Comparison of ENCODE assay signal across 18 cellular contexts in genomic region chr17:21208352-21208751, GRCh38. TPM values are rescaled to one million over a fixed set of nuclear protein-coding genes. Genes with fewer than 3 reads are reported as not detected.
DNase-seq lines count a peak whose midpoint lies in the region; ATAC-seq, FAIRE-seq and TF ChIP-seq lines count a peak whose summit lies in the region.
"Had no signal": no experiment of that assay in that cellular context is flagged by ENCODE, and none has a peak within 500 bp of the region (broad histone marks: within the 10 kb centered on the region; RNA-seq: fewer than 3 reads in every experiment).

No MANE protein-coding gene starts in this region.

- peaks cover 88 to 91% of the 10 kb centered on the region in 2 donors for H3K4me1 ChIP-seq in gastrocnemius medialis
- peaks cover 17 to 32% of the 10 kb centered on the region in 2 donors for H3K4me1 ChIP-seq in kidney (ENCODE audit: control insufficient read depth in 1 of 2, insufficient read depth in 1 of 2, low read depth in 1 of 2, low read length in 2 of 2)

- no peaks in the 10 kb centered on the region for H3K9me3 Mint-ChIP-seq in WTC11
- no peaks in the 10 kb centered on the region for H3K9me3 Mint-ChIP-seq in naive thymus-derived CD8-positive, alpha-beta T cell
- H3K9me3 Mint-ChIP-seq: CD4-positive, alpha-beta memory T cell; H9 had no signal

- DNase-seq in CD1c-positive myeloid dendritic cell (ENCODE audit: extremely low spot score) (peak; percentile 23), WTC11 (ENCODE audit: low spot score) (no peak), gastrocnemius medialis (peak in 1 of 2 donors; percentile 70), kidney (no peak), NCI-H2081 treated with DMSO at 0.1 percent for 48 hours (lab: John Stamatoyannopoulos, UW) (no peak)
- DNase-seq in naive thymus-derived CD8-positive, alpha-beta T cell, result no peak
- DNase-seq: Calu3; CD4-positive, alpha-beta memory T cell; DMS79; H9; IMR-90; Karpas-422; NCI-H187; NCI-H446; NCI-H748 treated with DMSO at 0.1 percent for 48 hours; OCI-M1; SJCRH30 had no signal

- FAIRE-seq in kidney (lab: Jason Lieb, UNC), result no peak

- no peak for ATAC-seq in WTC11
- ATAC-seq in gastrocnemius medialis, result peak in 1 of 2 donors; percentile 5
- ATAC-seq in naive thymus-derived CD8-positive, alpha-beta T cell, result no peak

- H3K27ac Mint-ChIP-seq in WTC11, result 0 out of 2 replicates have a peak overlapping the region, but pooled peaks have one; percentile 49
- no peak overlapping the region for H3K27ac Mint-ChIP-seq in naive thymus-derived CD8-positive, alpha-beta T cell

- H3K4me3 Mint-ChIP-seq in WTC11, result no peak overlapping the region
- H3K4me3 Mint-ChIP-seq in naive thymus-derived CD8-positive, alpha-beta T cell, result no peak overlapping the region
- H3K4me3 Mint-ChIP-seq: CD4-positive, alpha-beta memory T cell; H9 had no signal

- no peak for TF ChIP-seq POLR2A in gastrocnemius medialis (IDR thresholded peaks at IDR 0.05)

- CTCF ChIA-PET in WTC11 (lab: Charles Lee), result no interaction called here

- H3K36me3 Mint-ChIP-seq in WTC11, result peaks cover 18% of the 10 kb centered on the region
- peaks cover 0 to 26% (median 0%) of the 10 kb centered on the region in 3 donors for H3K36me3 Mint-ChIP-seq in naive thymus-derived CD8-positive, alpha-beta T cell

- H3K36me3 ChIP-seq in gastrocnemius medialis (peaks cover 0 to 3% of the 10 kb centered on the region in 2 donors), kidney (ENCODE audit: control insufficient read depth in 1 of 2, insufficient read depth in 2 of 2, low read length in 2 of 2) (no peaks in the 10 kb centered on the region)

- in situ Hi-C loops in gastrocnemius medialis (cut with MboI; ENCODE audit: low sequenced_read_pairs in 4 of 4), result no loop called here

- H3K27me3 ChIP-seq in gastrocnemius medialis, result no peaks in the 10 kb centered on the region
- H3K27me3 ChIP-seq: SJCRH30 had no signal

- H3K9me3 ChIP-seq in gastrocnemius medialis, result no peaks in the 10 kb centered on the region
- no peaks in the 10 kb centered on the region for H3K9me3 ChIP-seq in kidney (ENCODE audit: control insufficient read depth in 1 of 2, low read length in 2 of 2)
- H3K9me3 ChIP-seq: SJCRH30 had no signal

- POLR2A ChIA-PET in WTC11 (lab: Charles Lee), result no interaction called here
- POLR2A ChIA-PET in naive thymus-derived CD8-positive, alpha-beta T cell (lab: Charles Lee), result no interaction called here

- TF ChIP-seq CTCF in 22Rv1 (IDR thresholded peaks at IDR 0.05) (no peak), WTC11 (IDR thresholded peaks at IDR 0.05) (no peak), gastrocnemius medialis (IDR thresholded peaks at IDR 0.05 in 4 of 5, conservative IDR thresholded peaks at IDR 0.05 in 1 of 5) (no peak), kidney (IDR thresholded peaks at IDR 0.05; ENCODE audit: borderline replicate concordance, extremely low read depth, insufficient read depth) (no peak)

- intact Hi-C loops in gastrocnemius medialis (cut with DNase I; ENCODE audit: low total_unique reads) (loop anchor here (2.0 kb wide), 1 partner anchor 70 kb away; no protein-coding TSS in a partner anchor), kidney (cut with DNase I) (no loop called here)

- no peak overlapping the region for H3K9ac ChIP-seq in kidney (ENCODE audit: low read length in 2 of 2)

- H3K4me1 Mint-ChIP-seq in WTC11, result peaks cover 35% of the 10 kb centered on the region
- H3K4me1 Mint-ChIP-seq in naive thymus-derived CD8-positive, alpha-beta T cell, result peaks cover 16 to 73% (median 56%) of the 10 kb centered on the region in 4 donors

- H3K27me3 Mint-ChIP-seq in WTC11 (ENCODE audit: low read depth), result no peaks in the 10 kb centered on the region
- no peaks in the 10 kb centered on the region for H3K27me3 Mint-ChIP-seq in naive thymus-derived CD8-positive, alpha-beta T cell
- H3K27me3 Mint-ChIP-seq: CD4-positive, alpha-beta memory T cell had no signal

- 0 out of 2 replicates have a peak overlapping the region, but pooled peaks have one; percentile 7 for H3K27ac ChIP-seq in 22Rv1
- H3K27ac ChIP-seq in gastrocnemius medialis, result peak overlapping the region; percentile 92 to 98 (median 96)
- no peak overlapping the region for H3K27ac ChIP-seq in kidney (ENCODE audit: low read depth in 2 of 2, low read length in 2 of 2)
- H3K27ac ChIP-seq: SJCRH30 had no signal

- H3K4me3 ChIP-seq in gastrocnemius medialis, result no peak overlapping the region
- no peak overlapping the region for H3K4me3 ChIP-seq in kidney (ENCODE audit: low read length in 2 of 2)
- H3K4me3 ChIP-seq: SJCRH30 had no signal

TF ChIP-seq in WTC11, 78 proteins besides CTCF, POLR2A, EP300 and RAD21:
- TF ChIP-seq NR3C1 (CRISPR knock-in tag; conservative IDR thresholded peaks at IDR 0.05; ENCODE audit: low read depth), result no peak
- TF ChIP-seq, protein P1, sequence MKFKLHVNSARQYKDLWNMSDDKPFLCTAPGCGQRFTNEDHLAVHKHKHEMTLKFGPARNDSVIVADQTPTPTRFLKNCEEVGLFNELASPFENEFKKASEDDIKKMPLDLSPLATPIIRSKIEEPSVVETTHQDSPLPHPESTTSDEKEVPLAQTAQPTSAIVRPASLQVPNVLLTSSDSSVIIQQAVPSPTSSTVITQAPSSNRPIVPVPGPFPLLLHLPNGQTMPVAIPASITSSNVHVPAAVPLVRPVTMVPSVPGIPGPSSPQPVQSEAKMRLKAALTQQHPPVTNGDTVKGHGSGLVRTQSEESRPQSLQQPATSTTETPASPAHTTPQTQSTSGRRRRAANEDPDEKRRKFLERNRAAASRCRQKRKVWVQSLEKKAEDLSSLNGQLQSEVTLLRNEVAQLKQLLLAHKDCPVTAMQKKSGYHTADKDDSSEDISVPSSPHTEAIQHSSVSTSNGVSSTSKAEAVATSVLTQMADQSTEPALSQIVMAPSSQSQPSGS (CRISPR knock-in tag; IDR thresholded peaks at IDR 0.05; ENCODE audit: borderline replicate concordance, low read depth), result no peak
- no peak for TF ChIP-seq TEAD1 (CRISPR knock-in tag; IDR thresholded peaks at IDR 0.05)
- TF ChIP-seq FOXP1 (CRISPR knock-in tag; IDR thresholded peaks at IDR 0.05; ENCODE audit: borderline replicate concordance), result no peak
- TF ChIP-seq, protein P2, sequence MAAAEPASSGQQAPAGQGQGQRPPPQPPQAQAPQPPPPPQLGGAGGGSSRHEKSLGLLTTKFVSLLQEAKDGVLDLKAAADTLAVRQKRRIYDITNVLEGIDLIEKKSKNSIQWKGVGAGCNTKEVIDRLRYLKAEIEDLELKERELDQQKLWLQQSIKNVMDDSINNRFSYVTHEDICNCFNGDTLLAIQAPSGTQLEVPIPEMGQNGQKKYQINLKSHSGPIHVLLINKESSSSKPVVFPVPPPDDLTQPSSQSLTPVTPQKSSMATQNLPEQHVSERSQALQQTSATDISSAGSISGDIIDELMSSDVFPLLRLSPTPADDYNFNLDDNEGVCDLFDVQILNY (CRISPR knock-in tag; IDR thresholded peaks at IDR 0.05), result no peak
- TF ChIP-seq, protein P3, sequence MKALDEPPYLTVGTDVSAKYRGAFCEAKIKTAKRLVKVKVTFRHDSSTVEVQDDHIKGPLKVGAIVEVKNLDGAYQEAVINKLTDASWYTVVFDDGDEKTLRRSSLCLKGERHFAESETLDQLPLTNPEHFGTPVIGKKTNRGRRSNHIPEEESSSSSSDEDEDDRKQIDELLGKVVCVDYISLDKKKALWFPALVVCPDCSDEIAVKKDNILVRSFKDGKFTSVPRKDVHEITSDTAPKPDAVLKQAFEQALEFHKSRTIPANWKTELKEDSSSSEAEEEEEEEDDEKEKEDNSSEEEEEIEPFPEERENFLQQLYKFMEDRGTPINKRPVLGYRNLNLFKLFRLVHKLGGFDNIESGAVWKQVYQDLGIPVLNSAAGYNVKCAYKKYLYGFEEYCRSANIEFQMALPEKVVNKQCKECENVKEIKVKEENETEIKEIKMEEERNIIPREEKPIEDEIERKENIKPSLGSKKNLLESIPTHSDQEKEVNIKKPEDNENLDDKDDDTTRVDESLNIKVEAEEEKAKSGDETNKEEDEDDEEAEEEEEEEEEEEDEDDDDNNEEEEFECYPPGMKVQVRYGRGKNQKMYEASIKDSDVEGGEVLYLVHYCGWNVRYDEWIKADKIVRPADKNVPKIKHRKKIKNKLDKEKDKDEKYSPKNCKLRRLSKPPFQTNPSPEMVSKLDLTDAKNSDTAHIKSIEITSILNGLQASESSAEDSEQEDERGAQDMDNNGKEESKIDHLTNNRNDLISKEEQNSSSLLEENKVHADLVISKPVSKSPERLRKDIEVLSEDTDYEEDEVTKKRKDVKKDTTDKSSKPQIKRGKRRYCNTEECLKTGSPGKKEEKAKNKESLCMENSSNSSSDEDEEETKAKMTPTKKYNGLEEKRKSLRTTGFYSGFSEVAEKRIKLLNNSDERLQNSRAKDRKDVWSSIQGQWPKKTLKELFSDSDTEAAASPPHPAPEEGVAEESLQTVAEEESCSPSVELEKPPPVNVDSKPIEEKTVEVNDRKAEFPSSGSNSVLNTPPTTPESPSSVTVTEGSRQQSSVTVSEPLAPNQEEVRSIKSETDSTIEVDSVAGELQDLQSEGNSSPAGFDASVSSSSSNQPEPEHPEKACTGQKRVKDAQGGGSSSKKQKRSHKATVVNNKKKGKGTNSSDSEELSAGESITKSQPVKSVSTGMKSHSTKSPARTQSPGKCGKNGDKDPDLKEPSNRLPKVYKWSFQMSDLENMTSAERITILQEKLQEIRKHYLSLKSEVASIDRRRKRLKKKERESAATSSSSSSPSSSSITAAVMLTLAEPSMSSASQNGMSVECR (CRISPR knock-in tag; IDR thresholded peaks at IDR 0.05; ENCODE audit: borderline replicate concordance), result no peak

RNA-seq across cellular contexts. Expression of gene TMEM11, which starts 5.6 kb away (rescaled TPM):
- total RNA-seq in WTC11 (2021) (32.9 to 37.0 TPM (median 33.9 TPM) in 3 replicates), gastrocnemius medialis (100 to 1,000 TPM in 2 of 4 donors, 10 to 100 TPM in 2; 70.6 to 131 (median 90.9) TPM), kidney (17.4 TPM)
- 34.2 TPM for polyA plus RNA-seq in kidney (ENCODE audit: insufficient read depth, low read depth, low replicate concordance)
- total RNA-seq in naive thymus-derived CD8-positive, alpha-beta T cell, result 10 to 100 TPM; 14.9 to 15.8 TPM
- polyA plus RNA-seq in naive thymus-derived CD8-positive, alpha-beta T cell, result 10 to 100 TPM; 19.5 to 31.9 (median 26.2) TPM

RNA-seq across cellular contexts. Expression of gene NATD1, which starts 44.9 kb away (rescaled TPM):
- total RNA-seq in WTC11 (2021), result 10.1 to 11.2 TPM (median 11.1 TPM) in 3 replicates
- 10 to 100 TPM; 10.1 to 21.2 (median 15.5) TPM for total RNA-seq in gastrocnemius medialis
- total RNA-seq in kidney, result 14.2 TPM
- polyA plus RNA-seq in kidney (ENCODE audit: insufficient read depth, low read depth, low replicate concordance), result 5.0 TPM
- total RNA-seq in naive thymus-derived CD8-positive, alpha-beta T cell, result 1 to 10 TPM; 9.2 to 9.3 TPM
- 1 to 10 TPM in 1 of 3 donors, under 1 TPM in 2; 0.60 to 1.2 (median 0.99) TPM for polyA plus RNA-seq in naive thymus-derived CD8-positive, alpha-beta T cell

Comparison
In these comparisons a context has a peak if more than half of its experiments do, and no peak if none do; other contexts are left out.
1. H3K27ac ChIP-seq: peak in 22Rv1 (single experiment) and gastrocnemius medialis (4 of 4); none in kidney (0 of 2).